Comparison of ENCODE assay signal across 13 cellular contexts in the genomic region with DNA sequence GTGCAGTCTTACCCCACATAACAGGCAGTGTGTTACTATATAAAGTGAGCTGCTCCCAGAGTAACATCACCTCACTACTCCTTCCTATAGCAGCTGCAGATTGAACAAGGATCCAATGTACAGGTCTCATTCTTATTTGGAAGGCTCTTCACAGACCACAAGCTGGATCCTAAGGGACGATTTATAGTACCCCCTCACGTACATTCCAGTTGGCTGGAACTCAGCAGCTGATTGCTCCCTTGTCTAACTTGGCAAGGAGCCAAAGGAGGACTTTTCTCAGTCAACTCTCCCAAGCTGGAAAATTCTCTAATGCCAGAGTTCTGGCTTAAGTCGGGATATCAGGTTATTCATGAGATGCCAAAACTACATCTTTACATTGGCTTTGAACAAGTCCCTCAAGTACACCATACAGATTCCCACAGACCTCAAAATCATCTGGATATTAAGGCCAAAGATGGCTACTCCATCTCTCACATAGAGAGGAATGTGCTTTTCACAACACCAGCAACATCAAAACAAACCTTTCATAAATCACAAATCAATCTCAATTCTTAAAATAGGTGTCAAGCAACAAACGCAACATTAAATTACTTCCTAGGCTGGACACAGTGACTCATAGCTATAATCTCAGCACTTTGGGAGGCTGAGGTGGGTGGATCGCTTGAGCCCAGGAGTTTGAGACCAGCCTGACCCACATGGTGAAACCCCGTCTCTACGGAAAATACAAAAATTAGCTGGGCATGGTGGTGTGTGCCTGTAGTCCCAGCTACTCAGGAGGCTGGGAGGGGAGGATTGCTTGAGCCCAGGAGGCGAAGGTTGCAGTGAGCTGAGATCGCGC. TPM values are rescaled to one million over a fixed set of nuclear protein-coding genes. Genes with fewer than 3 reads are reported as not detected.
DNase-seq lines count a peak whose midpoint lies in the region; ATAC-seq and TF ChIP-seq lines count a peak whose summit lies in the region.
"Had no signal": no experiment of that assay in that cellular context is flagged by ENCODE, and none has a peak within 500 bp of the region (broad histone marks: within the 10 kb centered on the region; RNA-seq: fewer than 3 reads in every experiment).

No MANE protein-coding gene starts in this region.

- no peaks in the 10 kb centered on the region for H3K27me3 ChIP-seq in thoracic aorta (replicated peaks; ENCODE audit: insufficient read depth)
- H3K27me3 ChIP-seq: body of pancreas had no signal

- H3K36me3 ChIP-seq in thoracic aorta = peaks cover under 1% of the 10 kb centered on the region

- DNase-seq in activated T-cell treated with anti-CD3 and anti-CD28 coated beads, Interleukin-2, amount 50 U/mL, for 24 hours = no peak
- DNase-seq in activated T-cell treated with anti-CD3 and anti-CD28 coated beads, Interleukin-2, amount 50 U/mL, for 1 hour = no peak
- DNase-seq in activated CD4-positive, alpha-beta memory T cell treated with anti-CD3 and anti-CD28 coated beads for 36 hours = no peak
- peak; percentile 58 for DNase-seq in fibroblast of the aortic adventitia (ENCODE audit: low read depth)
- DNase-seq in thoracic aorta (ENCODE audit: low spot score) = no peak
- no peak for DNase-seq in NCI-H2196 (lab: John Stamatoyannopoulos, UW; ENCODE audit: unreplicated experiment)
- no peak for DNase-seq in activated effector memory CD4-positive, alpha-beta T cell treated with Interleukin-2 at 50 U/mL for 16 hours
- DNase-seq: body of pancreas; NCI-H1930; retina; stimulated activated naive CD4-positive, alpha-beta T cell treated with Interleukin-2 at 50 U/mL for 16 hours had no signal

- no peak for ATAC-seq in thoracic aorta (ENCODE audit: insufficient number of reproducible peaks, low FRiP score, low read depth)
- ATAC-seq in HG02885 (IDR thresholded peaks at IDR 0.05; ENCODE audit: poor library complexity, unreplicated experiment) = no peak
- ATAC-seq: body of pancreas had no signal

- CTCF ChIA-PET in activated CD4-positive, alpha-beta memory T cell treated with anti-CD3 and anti-CD28 coated beads for 36 hours (lab: Charles Lee) = interaction anchor here (0.7 to 5.9 kb wide), 5 partner anchors 11 to 544 kb away, joined by 3 to 41 read pairs (median 22); a partner anchor contains a TSS

- H3K4me3 Mint-ChIP-seq in activated T-cell treated with anti-CD3 and anti-CD28 coated beads, Interleukin-2, amount 50 U/mL, for 24 hours = peak overlapping the region; percentile 76
- H3K4me3 Mint-ChIP-seq in activated CD4-positive, alpha-beta memory T cell treated with anti-CD3 and anti-CD28 coated beads for 36 hours = peak overlapping the region; percentile 79

- POLR2A ChIA-PET in activated CD4-positive, alpha-beta memory T cell treated with anti-CD3 and anti-CD28 coated beads for 36 hours (lab: Charles Lee) = interaction anchor here (0.7 to 4.7 kb wide), 8 partner anchors 8 to 210 kb away, joined by 4 to 61 read pairs (median 5); a partner anchor contains a TSS

- no peaks in the 10 kb centered on the region for H3K27me3 Mint-ChIP-seq in activated T-cell treated with anti-CD3 and anti-CD28 coated beads, Interleukin-2, amount 50 U/mL, for 24 hours
- no peaks in the 10 kb centered on the region for H3K27me3 Mint-ChIP-seq in activated CD4-positive, alpha-beta memory T cell treated with anti-CD3 and anti-CD28 coated beads for 36 hours

- H3K9me3 ChIP-seq in thoracic aorta = no peaks in the 10 kb centered on the region
- H3K9me3 ChIP-seq: body of pancreas had no signal

- TF ChIP-seq CTCF in fibroblast of the aortic adventitia (IDR thresholded peaks at IDR 0.05; ENCODE audit: insufficient read depth, low read length) (no peak), thoracic aorta (IDR thresholded peaks at IDR 0.05) (no peak)

- H3K4me3 ChIP-seq in fibroblast of the aortic adventitia (ENCODE audit: low read depth, low read length) (no peak overlapping the region), thoracic aorta (no peak overlapping the region)
- H3K4me3 ChIP-seq: body of pancreas had no signal

- peaks cover 2% of the 10 kb centered on the region for H3K9me3 Mint-ChIP-seq in activated T-cell treated with anti-CD3 and anti-CD28 coated beads, Interleukin-2, amount 50 U/mL, for 24 hours
- no peaks in the 10 kb centered on the region for H3K9me3 Mint-ChIP-seq in activated CD4-positive, alpha-beta memory T cell treated with anti-CD3 and anti-CD28 coated beads for 36 hours

- peak overlapping the region; percentile 99 for H3K27ac Mint-ChIP-seq in activated T-cell treated with anti-CD3 and anti-CD28 coated beads, Interleukin-2, amount 50 U/mL, for 24 hours
- peak overlapping the region; percentile 99 for H3K27ac Mint-ChIP-seq in activated CD4-positive, alpha-beta memory T cell treated with anti-CD3 and anti-CD28 coated beads for 36 hours

- peak overlapping the region; percentile 45 to 55 for H3K27ac ChIP-seq in thoracic aorta
- H3K27ac ChIP-seq: body of pancreas, C4-2B had no signal

- peaks cover 66% of the 10 kb centered on the region for H3K36me3 Mint-ChIP-seq in activated T-cell treated with anti-CD3 and anti-CD28 coated beads, Interleukin-2, amount 50 U/mL, for 24 hours (ENCODE audit: low read depth)
- peaks cover 23% of the 10 kb centered on the region for H3K36me3 Mint-ChIP-seq in activated CD4-positive, alpha-beta memory T cell treated with anti-CD3 and anti-CD28 coated beads for 36 hours

- intact Hi-C loops in activated CD4-positive, alpha-beta memory T cell treated with anti-CD3 and anti-CD28 coated beads for 36 hours (cut with micrococcal nuclease) = loop anchor here (5.0 to 10.0 kb wide), 2 partner anchors 133 to 549 kb away; a partner anchor contains a TSS

- peaks cover 86% of the 10 kb centered on the region for H3K4me1 Mint-ChIP-seq in activated T-cell treated with anti-CD3 and anti-CD28 coated beads, Interleukin-2, amount 50 U/mL, for 24 hours (ENCODE audit: low read depth)
- peaks cover 84% of the 10 kb centered on the region for H3K4me1 Mint-ChIP-seq in activated CD4-positive, alpha-beta memory T cell treated with anti-CD3 and anti-CD28 coated beads for 36 hours (ENCODE audit: low read depth)

- H3K4me1 ChIP-seq in thoracic aorta (ENCODE audit: control insufficient read depth in 1 of 2, low read depth in 2 of 2) = peaks cover 25 to 29% of the 10 kb centered on the region in 2 donors
- H3K4me1 ChIP-seq: body of pancreas had no signal

RNA-seq across cellular contexts. Expression of a gene that starts 39.3 kb away (rescaled TPM):
- 10 to 100 TPM; 17.2 to 20.3 TPM for total RNA-seq in activated CD4-positive, alpha-beta memory T cell treated with anti-CD3 and anti-CD28 coated beads for 36 hours
- 37.5 and 49.3 TPM in 2 replicates for total RNA-seq in fibroblast of the aortic adventitia (ENCODE audit: low replicate concordance)
- total RNA-seq in thoracic aorta = 10 to 100 TPM; 33.2 to 82.9 TPM

RNA-seq across cellular contexts. Expression of a gene that starts 39.5 kb away (rescaled TPM):
- total RNA-seq in activated CD4-positive, alpha-beta memory T cell treated with anti-CD3 and anti-CD28 coated beads for 36 hours = 10 to 100 TPM; 20.0 to 22.2 TPM
- 9.1 and 29.4 TPM in 2 replicates for total RNA-seq in fibroblast of the aortic adventitia (ENCODE audit: low replicate concordance)
- 10 to 100 TPM; 10.5 to 20.8 TPM for total RNA-seq in thoracic aorta
